Comparison of ENCODE assay signal across 35 cellular contexts in genomic region chr3:107373896-107374295, GRCh38. TPM values are rescaled to one million over a fixed set of nuclear protein-coding genes. Genes with fewer than 3 reads are reported as not detected.
"Had no signal": no experiment of that assay in that cellular context is flagged by ENCODE, and none has a peak within 500 bp of the region (broad histone marks: within the 10 kb centered on the region; RNA-seq: fewer than 3 reads in every experiment).

No MANE protein-coding gene starts in this region.

- H3K27me3 ChIP-seq: esophagus muscularis mucosa, foreskin keratinocyte, gastroesophageal sphincter, heart left ventricle, hepatocyte, left lung, ovary, suprapubic skin, transverse colon, upper lobe of right lung, uterus had no signal

- H3K4me1 ChIP-seq: esophagus muscularis mucosa, gastroesophageal sphincter, left lung, suprapubic skin, transverse colon, upper lobe of right lung, uterus had no signal

- H3K36me3 ChIP-seq: esophagus muscularis mucosa, gastroesophageal sphincter, heart left ventricle, left lung, ovary, suprapubic skin, transverse colon, upper lobe of right lung, uterus had no signal

- H2AFZ ChIP-seq: hepatocyte had no signal

- H3K9me3 ChIP-seq: esophagus muscularis mucosa, gastroesophageal sphincter, heart left ventricle, left lung, ovary, suprapubic skin, transverse colon, upper lobe of right lung, uterus had no signal

- H3K79me2 ChIP-seq: hepatocyte had no signal

- H3K4me2 ChIP-seq: hepatocyte, smooth muscle cell had no signal

- ATAC-seq: foreskin keratinocyte; gastroesophageal sphincter; heart left ventricle; left lung; naive thymus-derived CD8-positive, alpha-beta T cell; sciatic nerve; stimulated activated naive CD8-positive, alpha-beta T cell treated with anti-CD3 and anti-CD28 coated beads, Interleukin-15, amount 100 ng/mL, for 72 hours; upper lobe of right lung had no signal

- H3K27ac ChIP-seq: esophagus muscularis mucosa, foreskin keratinocyte, gastroesophageal sphincter, heart left ventricle, hepatocyte, left lung, ovary, suprapubic skin, transverse colon, upper lobe of right lung, uterus had no signal

- DNase-seq: effector CD8-positive, alpha-beta T cell; endodermal cell; foreskin keratinocyte; heart left ventricle; kidney; left lung; mammary epithelial cell; mesendoderm; midbrain; naive thymus-derived CD8-positive, alpha-beta T cell; nephron progenitor cell; nucleus accumbens; ovary; stimulated activated CD4-positive, alpha-beta T cell treated with anti-CD3 and anti-CD28 coated beads, Interleukin-12 subunit alpha, Interleukin-12 subunit beta, amount 100 ng/mL, for 4 hours; stimulated activated CD4-positive, alpha-beta T cell treated with anti-CD3 and anti-CD28 coated beads, Interleukin-1b, Interleukin-23, amount 100 ng/mL, for 48 hours; stimulated activated CD4-positive, alpha-beta T cell treated with anti-CD3 and anti-CD28 coated beads, Interleukin-4, amount 100 ng/mL, for 1 hour; stimulated activated CD8-positive, alpha-beta memory T cell treated with anti-CD3 and anti-CD28 coated beads, Interleukin-4, amount 100 ng/mL, for 48 hours; stimulated activated naive CD4-positive, alpha-beta T cell; stimulated activated naive CD8-positive, alpha-beta T cell treated with anti-CD3 and anti-CD28 coated beads, Interleukin-15, amount 100 ng/mL, for 72 hours; transverse colon; upper lobe of right lung; uterus had no signal

- H3K4me3 ChIP-seq: esophagus muscularis mucosa, gastroesophageal sphincter, heart left ventricle, hepatocyte, left lung, ovary, smooth muscle cell, suprapubic skin, transverse colon, upper lobe of right lung, uterus had no signal

RNA-seq across cellular contexts. Expression of gene CCDC54, which starts 3.3 kb away (rescaled TPM):
- total RNA-seq: endodermal cell; endothelial cell of umbilical vein; epithelial cell of proximal tubule; esophagus muscularis mucosa; fibroblast of lung; foreskin keratinocyte; gastroesophageal sphincter; heart left ventricle; hepatocyte; kidney; left lung; lower leg skin; mammary epithelial cell; myocyte; naive thymus-derived CD8-positive, alpha-beta T cell; progenitor cell of endocrine pancreas; sciatic nerve; smooth muscle cell; suprapubic skin; transverse colon; upper lobe of right lung; uterus had no signal
- polyA plus RNA-seq: endothelial cell of umbilical vein; fibroblast of lung; foreskin keratinocyte; heart left ventricle; mammary epithelial cell; naive thymus-derived CD8-positive, alpha-beta T cell; ovary; thymus had no signal
